In genomic region chr16:4021916-4022315, GRCh38 we compare ENCODE assay signal across 1 cellular context.
TF ChIP-seq lines count a peak whose summit lies in the region.

No MANE protein-coding gene starts in this region.

TF ChIP-seq in HepG2, 621 proteins besides CTCF, POLR2A, EP300 and RAD21 (continued from another document):
- no peak for TF ChIP-seq AKNA (CRISPR knock-in tag; IDR thresholded peaks at IDR 0.05; ENCODE audit: borderline replicate concordance)
- no peak for TF ChIP-seq ZNF737 (CRISPR knock-in tag; IDR thresholded peaks at IDR 0.05; ENCODE audit: borderline replicate concordance)
- TF ChIP-seq RNF2 (conservative IDR thresholded peaks at IDR 0.05; ENCODE audit: low read depth): no peak
- no peak for TF ChIP-seq NPAS2 (CRISPR knock-in tag; IDR thresholded peaks at IDR 0.05; ENCODE audit: borderline replicate concordance)
- no peak for TF ChIP-seq EED (CRISPR knock-in tag; IDR thresholded peaks at IDR 0.05)
- no peak for TF ChIP-seq ZNF558 (CRISPR knock-in tag; IDR thresholded peaks at IDR 0.05; ENCODE audit: borderline replicate concordance)
- TF ChIP-seq ZNF792 (CRISPR knock-in tag; IDR thresholded peaks at IDR 0.05): no peak
- TF ChIP-seq ERF (CRISPR knock-in tag; IDR thresholded peaks at IDR 0.05): no peak
- no peak for TF ChIP-seq HIVEP1 (CRISPR knock-in tag; IDR thresholded peaks at IDR 0.05)
